In genomic region chr21:32001390-32001789, GRCh38 we compare ENCODE assay signal across 16 cellular contexts.
DNase-seq lines count a peak whose midpoint lies in the region; ATAC-seq and TF ChIP-seq lines count a peak whose summit lies in the region.
"Had no signal": no experiment of that assay in that cellular context is flagged by ENCODE, and none has a peak within 500 bp of the region (broad histone marks: within the 10 kb centered on the region; RNA-seq: fewer than 3 reads in every experiment).

No MANE protein-coding gene starts in this region.

- H3K4me1 Mint-ChIP-seq in activated CD4-positive, alpha-beta memory T cell treated with anti-CD3 and anti-CD28 coated beads, Interleukin-2, amount 10 ng/mL, durations not matched to agents 7 days and 5 days = no peaks in the 10 kb centered on the region
- H3K4me1 Mint-ChIP-seq: B cell had no signal

- H3K4me3 ChIP-seq in astrocyte of the cerebellum (ENCODE audit: low read depth, low read length) (no peak overlapping the region), brain microvascular endothelial cell (ENCODE audit: low read depth, low read length) (no peak overlapping the region)

- POLR2A ChIA-PET in activated CD4-positive, alpha-beta memory T cell treated with anti-CD3 and anti-CD28 coated beads, Interleukin-2, amount 10 ng/mL, durations not matched to agents 7 days and 5 days (lab: Charles Lee) = no interaction called here

- H3K36me3 Mint-ChIP-seq in activated CD4-positive, alpha-beta memory T cell treated with anti-CD3 and anti-CD28 coated beads, Interleukin-2, amount 10 ng/mL, durations not matched to agents 7 days and 5 days (ENCODE audit: low read depth) = no peaks in the 10 kb centered on the region

- H3K9me3 Mint-ChIP-seq in activated CD4-positive, alpha-beta memory T cell treated with anti-CD3 and anti-CD28 coated beads, Interleukin-2, amount 10 ng/mL, durations not matched to agents 7 days and 5 days = no peaks in the 10 kb centered on the region
- H3K9me3 Mint-ChIP-seq: CD4-positive, alpha-beta T cell had no signal

- H3K27ac Mint-ChIP-seq in activated CD4-positive, alpha-beta memory T cell treated with anti-CD3 and anti-CD28 coated beads, Interleukin-2, amount 10 ng/mL, durations not matched to agents 7 days and 5 days = no peak overlapping the region
- H3K27ac Mint-ChIP-seq: B cell; CD4-positive, alpha-beta T cell had no signal

- TF ChIP-seq CTCF in astrocyte of the cerebellum (IDR thresholded peaks at IDR 0.05; ENCODE audit: low read depth, low read length, missing control alignments) = no peak
- TF ChIP-seq CTCF in brain microvascular endothelial cell (IDR thresholded peaks at IDR 0.05; ENCODE audit: low read depth, low read length, missing control alignments) = no peak

- ATAC-seq in HG03520 (IDR thresholded peaks at IDR 0.05; ENCODE audit: unreplicated experiment) = no peak

- CTCF ChIA-PET in activated CD4-positive, alpha-beta memory T cell treated with anti-CD3 and anti-CD28 coated beads, Interleukin-2, amount 10 ng/mL, durations not matched to agents 7 days and 5 days (lab: Charles Lee) = no interaction called here

- H3K36me3 ChIP-seq in brain microvascular endothelial cell (replicated peaks) = no peaks in the 10 kb centered on the region

- no peaks in the 10 kb centered on the region for H3K27me3 ChIP-seq in brain microvascular endothelial cell (replicated peaks)

- H3K27ac ChIP-seq in brain microvascular endothelial cell = no peak overlapping the region
- H3K27ac ChIP-seq: 22Rv1, KMS-11 had no signal

- no peak overlapping the region for H3K4me3 Mint-ChIP-seq in activated CD4-positive, alpha-beta memory T cell treated with anti-CD3 and anti-CD28 coated beads, Interleukin-2, amount 10 ng/mL, durations not matched to agents 7 days and 5 days
- H3K4me3 Mint-ChIP-seq: B cell; CD4-positive, alpha-beta T cell had no signal

- in situ Hi-C loops in astrocyte of the cerebellum (cut with HindIII; ENCODE audit: low sequenced_read_pairs) (no loop called here), brain microvascular endothelial cell (cut with HindIII; ENCODE audit: low pct_ligation_motif_present, low sequenced_read_pairs) (no loop called here)

- H3K27me3 Mint-ChIP-seq in activated CD4-positive, alpha-beta memory T cell treated with anti-CD3 and anti-CD28 coated beads, Interleukin-2, amount 10 ng/mL, durations not matched to agents 7 days and 5 days = no peaks in the 10 kb centered on the region

- DNase-seq in DMS 273 (lab: John Stamatoyannopoulos, UW; ENCODE audit: unreplicated experiment) = peak; percentile 44
- no peak for DNase-seq in DMS 273 treated with DMSO at 0.1 percent for 48 hours (lab: John Stamatoyannopoulos, UW)
- DNase-seq in COLO668 (lab: John Stamatoyannopoulos, UW; ENCODE audit: unreplicated experiment) = peak; percentile 29
- DNase-seq in astrocyte of the cerebellum (ENCODE audit: low read depth) = peak; percentile 3
- peak; percentile 39 for DNase-seq in mesenteric fat pad (ENCODE audit: low spot score)
- DNase-seq in brain microvascular endothelial cell = no peak
- no peak for DNase-seq in activated CD4-positive, alpha-beta memory T cell treated with anti-CD3 and anti-CD28 coated beads, Interleukin-2, amount 10 ng/mL, durations not matched to agents 7 days and 5 days
- DNase-seq: CD4-positive, alpha-beta T cell; NCI-H187; NCI-H2171 treated with DMSO at 0.1 percent for 48 hours; RPMI8226; SIG-M5 had no signal

Comparison
In these comparisons a context has a peak if more than half of its experiments do, and no peak if none do; other contexts are left out.
1. DNase-seq: peak in DMS 273 (single experiment), COLO668 (single experiment), astrocyte of the cerebellum (single experiment) and mesenteric fat pad (single experiment); none in DMS 273 treated with DMSO at 0.1 percent for 48 hours (single experiment), brain microvascular endothelial cell (single experiment) and activated CD4-positive, alpha-beta memory T cell treated with anti-CD3 and anti-CD28 coated beads, Interleukin-2, amount 10 ng/mL, durations not matched to agents 7 days and 5 days (single experiment).